ENCODE assay signal across 20 cellular contexts in the genomic region with DNA sequence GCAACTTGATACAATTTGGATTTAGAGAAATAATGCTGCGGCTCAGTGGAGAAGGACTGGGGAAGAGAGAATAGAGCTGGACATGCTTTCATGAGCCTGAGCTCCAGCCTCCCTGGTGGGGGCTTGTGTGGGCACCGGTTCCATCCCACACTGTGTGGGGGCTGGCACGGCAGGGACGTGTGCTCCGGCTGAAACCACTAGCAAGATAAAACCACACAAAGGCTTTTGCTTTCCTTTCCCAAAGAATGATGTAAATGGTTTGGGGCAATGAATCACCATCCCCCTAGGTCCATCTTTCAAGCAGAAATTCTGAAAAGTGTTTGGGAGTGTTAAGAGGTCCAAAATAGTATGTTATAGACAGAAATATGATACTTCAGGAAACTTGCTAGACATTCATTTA.
A peak's percentile ranks its signal among the peaks of the same experiment; 100 is the strongest.
DNase-seq lines count a peak whose midpoint lies in the region; ATAC-seq and TF ChIP-seq lines count a peak whose summit lies in the region.
"Had no signal": no experiment of that assay in that cellular context is flagged by ENCODE, and none has a peak within 500 bp of the region (broad histone marks: within the 10 kb centered on the region; RNA-seq: fewer than 3 reads in every experiment).

No MANE protein-coding gene starts in this region.

- H3K4me3 ChIP-seq in brain microvascular endothelial cell (ENCODE audit: low read depth, low read length) (no peak overlapping the region), testis (no peak overlapping the region), right lobe of liver (no peak overlapping the region)
- H3K4me3 ChIP-seq: hepatocyte, left lung, SJCRH30, upper lobe of right lung had no signal

- 36 to 37% methylated on average over 5 of the region's 5 CpGs for WGBS in testis, 2 donors
- WGBS in right lobe of liver (ENCODE audit: insufficient coverage, low coverage, low lambda C conversion rate, missing lambda C conversion rate) = 60% methylated on average over 1 of the region's 5 CpGs

- H3K4me1 ChIP-seq in testis (peaks cover 5% of the 10 kb centered on the region), right lobe of liver (no peaks in the 10 kb centered on the region)
- H3K4me1 ChIP-seq: Caco-2, left lung, SJCRH30, upper lobe of right lung had no signal

- peaks cover 0 to 3% (median 0%) of the 10 kb centered on the region in 3 donors for H3K27me3 Mint-ChIP-seq in CD14-positive monocyte (ENCODE audit: low read depth in 3 of 3)
- H3K27me3 Mint-ChIP-seq: activated CD8-positive, alpha-beta T cell treated with anti-CD3 and anti-CD28 coated beads for 36 hours; IgD-negative memory B cell had no signal

- H3K27me3 ChIP-seq in brain microvascular endothelial cell (replicated peaks) (no peaks in the 10 kb centered on the region), testis (no peaks in the 10 kb centered on the region), right lobe of liver (no peaks in the 10 kb centered on the region)
- H3K27me3 ChIP-seq: hepatocyte, left lung, SJCRH30, upper lobe of right lung had no signal

- H3K9me3 ChIP-seq in testis = no peaks in the 10 kb centered on the region
- no peaks in the 10 kb centered on the region for H3K9me3 ChIP-seq in right lobe of liver
- H3K9me3 ChIP-seq: Caco-2, left lung, SJCRH30, upper lobe of right lung had no signal

- H3K4me1 Mint-ChIP-seq in CD14-positive monocyte = no peaks in the 10 kb centered on the region
- H3K4me1 Mint-ChIP-seq: IgD-negative memory B cell; naive thymus-derived CD4-positive, alpha-beta T cell had no signal

- H3K27ac ChIP-seq in brain microvascular endothelial cell = peak overlapping the region; percentile 76
- H3K27ac ChIP-seq in testis = no peak overlapping the region
- no peak overlapping the region for H3K27ac ChIP-seq in right lobe of liver
- H3K27ac ChIP-seq: hepatocyte, left lung, SJCRH30, upper lobe of right lung had no signal

- H3K36me3 Mint-ChIP-seq in CD14-positive monocyte = no peaks in the 10 kb centered on the region
- H3K36me3 Mint-ChIP-seq: IgD-negative memory B cell; naive thymus-derived CD4-positive, alpha-beta T cell had no signal

- TF ChIP-seq CTCF in brain microvascular endothelial cell (IDR thresholded peaks at IDR 0.05; ENCODE audit: low read depth, low read length, missing control alignments) (no peak), testis (IDR thresholded peaks at IDR 0.05) (no peak), right lobe of liver (IDR thresholded peaks at IDR 0.05) (no peak), CD14-positive monocyte (IDR thresholded peaks at IDR 0.05) (no peak)

- H3K9me3 Mint-ChIP-seq in CD14-positive monocyte = peaks cover 0 to 19% (median 2%) of the 10 kb centered on the region in 7 donors
- H3K9me3 Mint-ChIP-seq: activated CD8-positive, alpha-beta T cell treated with anti-CD3 and anti-CD28 coated beads for 36 hours had no signal

- intact Hi-C loops in testis (cut with DNase I; ENCODE audit: low total_unique reads) (no loop called here), right lobe of liver (cut with DNase I) (no loop called here), CD14-positive monocyte (cut with micrococcal nuclease) (no loop called here)

- peak; percentile 3 for DNase-seq in HT1080 (ENCODE audit: low read depth)
- DNase-seq in brain microvascular endothelial cell = peak; percentile 81
- peak; percentile 85 for DNase-seq in iris pigment epithelial cell (ENCODE audit: low read depth)
- peak; percentile 20 for DNase-seq in testis
- DNase-seq in right lobe of liver = no peak
- no peak for DNase-seq in NCI-H1436 treated with DMSO at 0.1 percent for 48 hours (lab: John Stamatoyannopoulos, UW)
- no peak for DNase-seq in activated gamma-delta T cell treated with Interleukin-2 at 50 U/mL for 16 hours
- DNase-seq in CD14-positive monocyte (ENCODE audit: low spot score) = no peak
- DNase-seq: activated CD8-positive, alpha-beta T cell treated with anti-CD3 and anti-CD28 coated beads for 36 hours; activated effector memory CD4-positive, alpha-beta T cell treated with anti-CD3 and anti-CD28 coated beads, Interleukin-2, amount 50 U/mL, for 16 hours; Caco-2; left lung; naive thymus-derived CD4-positive, alpha-beta T cell; NCI-H1092 treated with DMSO at 0.1 percent for 48 hours; NCI-H2171 treated with DMSO at 0.1 percent for 48 hours; retina; SJCRH30; upper lobe of right lung had no signal

- ATAC-seq in right lobe of liver = no peak
- ATAC-seq: activated CD8-positive, alpha-beta T cell treated with anti-CD3 and anti-CD28 coated beads for 36 hours; left lung; naive thymus-derived CD4-positive, alpha-beta T cell; upper lobe of right lung had no signal

- H3K36me3 ChIP-seq in brain microvascular endothelial cell (replicated peaks) (peaks cover 20% of the 10 kb centered on the region), testis (ENCODE audit: low read depth, missing control alignments) (no peaks in the 10 kb centered on the region), right lobe of liver (no peaks in the 10 kb centered on the region)
- H3K36me3 ChIP-seq: left lung, upper lobe of right lung had no signal

- TF ChIP-seq POLR2A in testis (IDR thresholded peaks at IDR 0.05) = no peak
- TF ChIP-seq POLR2A in right lobe of liver (IDR thresholded peaks at IDR 0.05) = no peak

- no peak overlapping the region for H3K4me3 Mint-ChIP-seq in CD14-positive monocyte
- H3K4me3 Mint-ChIP-seq: activated CD8-positive, alpha-beta T cell treated with anti-CD3 and anti-CD28 coated beads for 36 hours; IgD-negative memory B cell; naive thymus-derived CD4-positive, alpha-beta T cell had no signal

- in situ Hi-C loops in brain microvascular endothelial cell (cut with HindIII; ENCODE audit: low pct_ligation_motif_present, low sequenced_read_pairs) = no loop called here

- H3K27ac Mint-ChIP-seq in CD14-positive monocyte = no peak overlapping the region
- H3K27ac Mint-ChIP-seq: activated CD8-positive, alpha-beta T cell treated with anti-CD3 and anti-CD28 coated beads for 36 hours; IgD-negative memory B cell; naive thymus-derived CD4-positive, alpha-beta T cell had no signal

Comparison
In these comparisons a context has a peak if more than half of its experiments do, and no peak if none do; other contexts are left out.
1. DNase-seq: peak in HT1080 (single experiment), brain microvascular endothelial cell (single experiment), iris pigment epithelial cell (single experiment) and testis (single experiment); none in right lobe of liver (0 of 3), NCI-H1436 treated with DMSO at 0.1 percent for 48 hours (single experiment), activated gamma-delta T cell treated with Interleukin-2 at 50 U/mL for 16 hours (single experiment) and CD14-positive monocyte (single experiment).